17 cellular contexts compared by ENCODE assay signal in the genomic region with DNA sequence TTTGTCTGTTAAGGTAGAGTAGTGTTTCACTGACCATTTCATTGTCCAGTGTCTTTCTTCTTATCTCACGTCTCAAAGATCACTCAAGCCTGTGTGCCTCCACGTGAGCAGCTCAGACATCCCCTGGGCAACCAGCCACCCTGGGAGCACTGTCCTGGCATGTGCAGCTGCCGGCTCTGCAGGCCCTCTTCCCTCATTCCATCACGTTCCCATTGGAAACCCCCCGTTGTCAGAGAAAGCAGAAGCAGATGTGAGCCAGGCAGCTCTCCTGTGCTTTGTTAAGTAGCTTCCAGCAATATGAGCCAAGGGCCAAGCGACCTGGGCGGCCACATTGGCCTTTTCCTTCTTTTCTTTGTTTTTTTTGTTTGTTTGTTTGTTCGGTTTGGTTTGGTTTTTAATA.
"Had no signal": no experiment of that assay in that cellular context is flagged by ENCODE, and none has a peak within 500 bp of the region (broad histone marks: within the 10 kb centered on the region; RNA-seq: fewer than 3 reads in every experiment).

No MANE protein-coding gene starts in this region.

- H3K9me3 Mint-ChIP-seq: activated B cell treated with CpG ODN at 0.5 μM for 24 hours; activated CD4-positive, alpha-beta T cell treated with anti-CD3 and anti-CD28 coated beads, Interleukin-2, amount 10 ng/mL, durations not matched to agents 7 days and 5 days; dendritic cell treated with granulocyte-macrophage colony-stimulating factor and Interleukin-4, amounts not matched to agents 40 ng/mL and 50 ng/mL, for 4 days; stimulated activated naive CD8-positive, alpha-beta T cell treated with anti-CD3 and anti-CD28 coated beads, Interleukin-15, Interleukin-2, amounts not matched to agents 100 ng/mL and 50 ng/mL, for 24 hours had no signal

- H3K27me3 Mint-ChIP-seq: activated naive CD8-positive, alpha-beta T cell; dendritic cell treated with granulocyte-macrophage colony-stimulating factor and Interleukin-4, amounts not matched to agents 40 ng/mL and 50 ng/mL, for 4 days; stimulated activated naive CD8-positive, alpha-beta T cell treated with anti-CD3 and anti-CD28 coated beads, Interleukin-15, Interleukin-2, amounts not matched to agents 100 ng/mL and 50 ng/mL, for 24 hours had no signal

- H3K4me1 Mint-ChIP-seq: activated B cell treated with CpG ODN at 0.5 μM for 24 hours; activated CD4-positive, alpha-beta T cell treated with anti-CD3 and anti-CD28 coated beads, Interleukin-2, amount 10 ng/mL, durations not matched to agents 7 days and 5 days; naive B cell; T-helper 17 cell had no signal

- H3K27me3 ChIP-seq: body of pancreas had no signal

- H3K36me3 ChIP-seq: gastroesophageal sphincter, heart right ventricle, suprapubic skin had no signal

- H3K4me3 Mint-ChIP-seq: activated B cell treated with CpG ODN at 0.5 μM for 24 hours; activated CD4-positive, alpha-beta T cell treated with anti-CD3 and anti-CD28 coated beads, Interleukin-2, amount 10 ng/mL, durations not matched to agents 7 days and 5 days; activated naive CD8-positive, alpha-beta T cell; dendritic cell treated with granulocyte-macrophage colony-stimulating factor and Interleukin-4, amounts not matched to agents 40 ng/mL and 50 ng/mL, for 4 days; naive B cell; stimulated activated naive CD8-positive, alpha-beta T cell treated with anti-CD3 and anti-CD28 coated beads, Interleukin-15, Interleukin-2, amounts not matched to agents 100 ng/mL and 50 ng/mL, for 24 hours; T-helper 17 cell had no signal

- H3K36me3 Mint-ChIP-seq: activated naive CD8-positive, alpha-beta T cell; naive B cell had no signal

- H3K27ac ChIP-seq: body of pancreas, gastroesophageal sphincter, heart right ventricle, suprapubic skin had no signal

- DNase-seq: activated B cell treated with CpG ODN at 0.5 μM for 24 hours; activated CD4-positive, alpha-beta T cell treated with anti-CD3 and anti-CD28 coated beads, Interleukin-2, amount 10 ng/mL, durations not matched to agents 7 days and 5 days; activated gamma-delta T cell treated with Interleukin-2 at 50 U/mL for 16 hours; amniotic stem cell; body of pancreas; erythroblast; heart right ventricle; left cardiac atrium; naive B cell; T-helper 17 cell; trophoblast cell had no signal

- ATAC-seq: body of pancreas, gastroesophageal sphincter, heart right ventricle, left cardiac atrium, T-helper 17 cell had no signal

- H3K9me3 ChIP-seq: body of pancreas, gastroesophageal sphincter, heart right ventricle, suprapubic skin had no signal

- H3K4me1 ChIP-seq: body of pancreas, gastroesophageal sphincter, heart right ventricle, suprapubic skin had no signal

- H3K27ac Mint-ChIP-seq: activated B cell treated with CpG ODN at 0.5 μM for 24 hours; activated CD4-positive, alpha-beta T cell treated with anti-CD3 and anti-CD28 coated beads, Interleukin-2, amount 10 ng/mL, durations not matched to agents 7 days and 5 days; activated naive CD8-positive, alpha-beta T cell; dendritic cell treated with granulocyte-macrophage colony-stimulating factor and Interleukin-4, amounts not matched to agents 40 ng/mL and 50 ng/mL, for 4 days; naive B cell; stimulated activated naive CD8-positive, alpha-beta T cell treated with anti-CD3 and anti-CD28 coated beads, Interleukin-15, Interleukin-2, amounts not matched to agents 100 ng/mL and 50 ng/mL, for 24 hours; T-helper 17 cell had no signal

- H3K4me3 ChIP-seq: body of pancreas, gastroesophageal sphincter, heart right ventricle, smooth muscle cell, suprapubic skin had no signal
